ENCODE assay signal across 8 cellular contexts in genomic region chr10:119597405-119598186, GRCh38. TPM values are rescaled to one million over a fixed set of nuclear protein-coding genes. Genes with fewer than 3 reads are reported as not detected.
DNase-seq lines count a peak whose midpoint lies in the region; ATAC-seq and TF ChIP-seq lines count a peak whose summit lies in the region.

No MANE protein-coding gene starts in this region.

- peaks cover 53% of the 10 kb centered on the region for H3K36me3 Mint-ChIP-seq in stimulated activated naive CD8-positive, alpha-beta T cell treated with anti-CD3 and anti-CD28 coated beads, Interleukin-15, Interleukin-2, amounts not matched to agents 100 ng/mL and 50 ng/mL, for 24 hours (ENCODE audit: low read depth)
- peaks cover 39% of the 10 kb centered on the region for H3K36me3 Mint-ChIP-seq in stimulated activated effector memory CD8-positive, alpha-beta T cell treated with anti-CD3 and anti-CD28 coated beads, Interleukin-12 subunit alpha, Interleukin-12 subunit beta, amount 100 ng/mL, for 72 hours

- H3K4me3 ChIP-seq in SJSA1 (peak overlapping the region; percentile 71), foreskin fibroblast (ENCODE audit: low read depth in 1 of 2, low read length in 2 of 2) (peak overlapping the region; percentile 72 to 92)

- H3K27ac ChIP-seq in SJSA1, result peak overlapping the region; percentile 30

- peaks cover 51% of the 10 kb centered on the region for H3K4me1 Mint-ChIP-seq in stimulated activated naive CD8-positive, alpha-beta T cell treated with anti-CD3 and anti-CD28 coated beads, Interleukin-15, Interleukin-2, amounts not matched to agents 100 ng/mL and 50 ng/mL, for 24 hours (ENCODE audit: low read depth)
- H3K4me1 Mint-ChIP-seq in stimulated activated effector memory CD8-positive, alpha-beta T cell treated with anti-CD3 and anti-CD28 coated beads, Interleukin-12 subunit alpha, Interleukin-12 subunit beta, amount 100 ng/mL, for 72 hours, result peaks cover 35% of the 10 kb centered on the region

- no peak for TF ChIP-seq CTCF in foreskin fibroblast (IDR thresholded peaks at IDR 0.05; ENCODE audit: low read depth, low read length)

- H3K27me3 ChIP-seq in SJSA1 (replicated peaks), result no peaks in the 10 kb centered on the region

- no peak for ATAC-seq in stimulated activated naive CD8-positive, alpha-beta T cell treated with anti-CD3 and anti-CD28 coated beads, Interleukin-15, Interleukin-2, amounts not matched to agents 100 U/mL and 50 U/mL, for 24 hours
- ATAC-seq in stimulated activated effector memory CD8-positive, alpha-beta T cell treated with anti-CD3 and anti-CD28 coated beads, Interleukin-12 subunit alpha, Interleukin-12 subunit beta, amount 100 ng/mL, for 72 hours, result no peak

- H3K27ac Mint-ChIP-seq in stimulated activated naive CD8-positive, alpha-beta T cell treated with anti-CD3 and anti-CD28 coated beads, Interleukin-15, Interleukin-2, amounts not matched to agents 100 ng/mL and 50 ng/mL, for 24 hours, result peak overlapping the region; percentile 95
- peak overlapping the region; percentile 98 for H3K27ac Mint-ChIP-seq in stimulated activated effector memory CD8-positive, alpha-beta T cell treated with anti-CD3 and anti-CD28 coated beads, Interleukin-12 subunit alpha, Interleukin-12 subunit beta, amount 100 ng/mL, for 72 hours

- H3K4me1 ChIP-seq in SJSA1 (replicated peaks), result peaks cover 20% of the 10 kb centered on the region

- H3K36me3 ChIP-seq in SJSA1, result peaks cover 27% of the 10 kb centered on the region

- peak overlapping the region; percentile 93 for H3K4me3 Mint-ChIP-seq in stimulated activated naive CD8-positive, alpha-beta T cell treated with anti-CD3 and anti-CD28 coated beads, Interleukin-15, Interleukin-2, amounts not matched to agents 100 ng/mL and 50 ng/mL, for 24 hours
- peak overlapping the region; percentile 89 for H3K4me3 Mint-ChIP-seq in stimulated activated effector memory CD8-positive, alpha-beta T cell treated with anti-CD3 and anti-CD28 coated beads, Interleukin-12 subunit alpha, Interleukin-12 subunit beta, amount 100 ng/mL, for 72 hours

- H3K27me3 Mint-ChIP-seq in stimulated activated naive CD8-positive, alpha-beta T cell treated with anti-CD3 and anti-CD28 coated beads, Interleukin-15, Interleukin-2, amounts not matched to agents 100 ng/mL and 50 ng/mL, for 24 hours, result no peaks in the 10 kb centered on the region

- no peaks in the 10 kb centered on the region for H3K9me3 ChIP-seq in SJSA1 (replicated peaks)

- H3K9me3 Mint-ChIP-seq in stimulated activated naive CD8-positive, alpha-beta T cell treated with anti-CD3 and anti-CD28 coated beads, Interleukin-15, Interleukin-2, amounts not matched to agents 100 ng/mL and 50 ng/mL, for 24 hours, result no peaks in the 10 kb centered on the region
- H3K9me3 Mint-ChIP-seq in stimulated activated effector memory CD8-positive, alpha-beta T cell treated with anti-CD3 and anti-CD28 coated beads, Interleukin-12 subunit alpha, Interleukin-12 subunit beta, amount 100 ng/mL, for 72 hours, result no peaks in the 10 kb centered on the region

- no peak for DNase-seq in stimulated activated naive CD8-positive, alpha-beta T cell treated with anti-CD3 and anti-CD28 coated beads, Interleukin-15, Interleukin-2, amounts not matched to agents 100 U/mL and 50 U/mL, for 24 hours
- DNase-seq in SJSA1 (ENCODE audit: low read depth in 1 of 2, low spot score in 2 of 2) (no peak), foreskin fibroblast (no peak), cerebellum (ENCODE audit: low spot score) (no peak), NCI-H2081 (lab: John Stamatoyannopoulos, UW) (no peak), NCI-H1092 (lab: John Stamatoyannopoulos, UW) (no peak)
- DNase-seq in stimulated activated effector memory CD8-positive, alpha-beta T cell treated with anti-CD3 and anti-CD28 coated beads, Interleukin-12 subunit alpha, Interleukin-12 subunit beta, amount 100 ng/mL, for 72 hours (ENCODE audit: low spot score in 2 of 2), result no peak

RNA-seq across cellular contexts. Expression of gene TIAL1, which starts 0.8 kb away (rescaled TPM):
- total RNA-seq in SJSA1 (2014; rRNA removed; shearing (Covaris generic)), result 22.9 and 47.8 TPM in 2 replicates
- 87.7 TPM for total RNA-seq in cerebellum

RNA-seq across cellular contexts. Expression of gene BAG3, which starts 53.6 kb away (rescaled TPM):
- 12.6 and 19.7 TPM in 2 replicates for total RNA-seq in SJSA1 (2014; rRNA removed; shearing (Covaris generic))
- total RNA-seq in cerebellum, result 3.2 TPM

RNA-seq across cellular contexts. Expression of gene RGS10, which starts 55.1 kb away (rescaled TPM):
- total RNA-seq in SJSA1 (2014; rRNA removed; shearing (Covaris generic)), result 9.7 and 27.7 TPM in 2 replicates
- total RNA-seq in cerebellum, result 5.4 TPM
